ENCODE assay signal across 23 cellular contexts in genomic region chr19:54660967-54661366, GRCh38. TPM values are rescaled to one million over a fixed set of nuclear protein-coding genes. Genes with fewer than 3 reads are reported as not detected.
DNase-seq lines count a peak whose midpoint lies in the region; ATAC-seq lines count a peak whose summit lies in the region.
"Had no signal": no experiment of that assay in that cellular context is flagged by ENCODE, and none has a peak within 500 bp of the region (broad histone marks: within the 10 kb centered on the region; RNA-seq: fewer than 3 reads in every experiment).

No MANE protein-coding gene starts in this region.

- no peak overlapping the region for H3K4me3 Mint-ChIP-seq in stimulated activated memory B cell treated with anti-CD40 and anti-IgM and Interleukin-4, amounts not matched to agents 10 μg/mL and 1 μg/mL and 100 μg/mL, for 72 hours
- H3K4me3 Mint-ChIP-seq: mesothelial cell of epicardium, neural crest cell had no signal

- peak overlapping the region; percentile 2 for H3K27ac Mint-ChIP-seq in stimulated activated memory B cell treated with anti-CD40 and anti-IgM and Interleukin-4, amounts not matched to agents 10 μg/mL and 1 μg/mL and 100 μg/mL, for 72 hours
- H3K27ac Mint-ChIP-seq: mesothelial cell of epicardium had no signal

- no peaks in the 10 kb centered on the region for H3K9me3 Mint-ChIP-seq in stimulated activated memory B cell treated with anti-CD40 and anti-IgM and Interleukin-4, amounts not matched to agents 10 μg/mL and 1 μg/mL and 100 μg/mL, for 72 hours

- DNase-seq in Right ventricle myocardium superior = no peak
- DNase-seq in left cardiac atrium = no peak
- peak; percentile 39 to 50 for DNase-seq in Kasumi-1 (lab: John Stamatoyannopoulos, UW)
- DNase-seq in SIG-M5 (lab: John Stamatoyannopoulos, UW) = peak; percentile 38
- DNase-seq in UCSD-AML1 (lab: John Stamatoyannopoulos, UW; ENCODE audit: unreplicated experiment) = no peak
- DNase-seq in posterior cingulate gyrus = no peak
- DNase-seq: activated CD4-positive, alpha-beta T cell treated with anti-CD3 and anti-CD28 coated beads for 4 hours; activated effector memory CD4-positive, alpha-beta T cell treated with Interleukin-2 at 50 U/mL for 16 hours; AML-193; amygdala; foreskin melanocyte; NCI-H1417 treated with DMSO at 0.1 percent for 48 hours; NCI-H2171; NCI-H748 treated with DMSO at 0.1 percent for 48 hours; psoas muscle had no signal

- peaks cover 4% of the 10 kb centered on the region for H3K36me3 Mint-ChIP-seq in stimulated activated memory B cell treated with anti-CD40 and anti-IgM and Interleukin-4, amounts not matched to agents 10 μg/mL and 1 μg/mL and 100 μg/mL, for 72 hours

- H3K4me1 Mint-ChIP-seq in stimulated activated memory B cell treated with anti-CD40 and anti-IgM and Interleukin-4, amounts not matched to agents 10 μg/mL and 1 μg/mL and 100 μg/mL, for 72 hours = peaks cover 36% of the 10 kb centered on the region
- H3K4me1 Mint-ChIP-seq: mesothelial cell of epicardium, neural crest cell had no signal

- intact Hi-C loops in Right ventricle myocardium superior (cut with DNase I) = no loop called here
- intact Hi-C loops in left cardiac atrium (cut with DNase I) = no loop called here
- intact Hi-C loops in posterior cingulate gyrus (cut with DNase I) = no loop called here

- H3K27me3 Mint-ChIP-seq in stimulated activated memory B cell treated with anti-CD40 and anti-IgM and Interleukin-4, amounts not matched to agents 10 μg/mL and 1 μg/mL and 100 μg/mL, for 72 hours = peaks cover 31% of the 10 kb centered on the region

- ATAC-seq in Right ventricle myocardium superior (ENCODE audit: poor library complexity) (peak; percentile 55), left cardiac atrium (no peak), GM18873 (IDR thresholded peaks at IDR 0.05; ENCODE audit: low FRiP score, unreplicated experiment) (no peak)
- ATAC-seq in stimulated activated memory B cell treated with anti-CD40 and anti-IgM and Interleukin-4, amounts not matched to agents 10 μg/mL and 1 μg/mL and 100 μg/mL, for 72 hours = peak; percentile 85
- ATAC-seq: psoas muscle had no signal

RNA-seq across cellular contexts. Expression of gene LILRB4, which starts 1.8 kb away (rescaled TPM):
- total RNA-seq in Right ventricle myocardium superior (3.8 TPM), left cardiac atrium (10 to 100 TPM in 1 of 2 donors, 1 to 10 TPM in 1; 5.7 to 11.8 TPM)
- total RNA-seq: cardiac muscle cell, dermis microvascular lymphatic vessel endothelial cell, HT-29, kidney epithelial cell, mesothelial cell of epicardium, neural crest cell had no signal

RNA-seq across cellular contexts. Expression of gene LILRB1, which starts 30.7 kb away (rescaled TPM):
- total RNA-seq in Right ventricle myocardium superior (1.7 TPM), left cardiac atrium (1 to 10 TPM; 3.1 to 4.2 TPM)
- total RNA-seq: cardiac muscle cell, dermis microvascular lymphatic vessel endothelial cell, HT-29, kidney epithelial cell, mesothelial cell of epicardium, neural crest cell had no signal

Comparison
In these comparisons a context has a peak if more than half of its experiments do, and no peak if none do; other contexts are left out.
1. ATAC-seq: peak in Right ventricle myocardium superior (single experiment) and stimulated activated memory B cell treated with anti-CD40 and anti-IgM and Interleukin-4, amounts not matched to agents 10 μg/mL and 1 μg/mL and 100 μg/mL, for 72 hours (single experiment); none in left cardiac atrium (0 of 2) and GM18873 (single experiment).
2. DNase-seq: peak in Kasumi-1 (2 of 2) and SIG-M5 (single experiment); none in Right ventricle myocardium superior (single experiment), left cardiac atrium (single experiment), UCSD-AML1 (single experiment) and posterior cingulate gyrus (0 of 10).